In the genomic region with DNA sequence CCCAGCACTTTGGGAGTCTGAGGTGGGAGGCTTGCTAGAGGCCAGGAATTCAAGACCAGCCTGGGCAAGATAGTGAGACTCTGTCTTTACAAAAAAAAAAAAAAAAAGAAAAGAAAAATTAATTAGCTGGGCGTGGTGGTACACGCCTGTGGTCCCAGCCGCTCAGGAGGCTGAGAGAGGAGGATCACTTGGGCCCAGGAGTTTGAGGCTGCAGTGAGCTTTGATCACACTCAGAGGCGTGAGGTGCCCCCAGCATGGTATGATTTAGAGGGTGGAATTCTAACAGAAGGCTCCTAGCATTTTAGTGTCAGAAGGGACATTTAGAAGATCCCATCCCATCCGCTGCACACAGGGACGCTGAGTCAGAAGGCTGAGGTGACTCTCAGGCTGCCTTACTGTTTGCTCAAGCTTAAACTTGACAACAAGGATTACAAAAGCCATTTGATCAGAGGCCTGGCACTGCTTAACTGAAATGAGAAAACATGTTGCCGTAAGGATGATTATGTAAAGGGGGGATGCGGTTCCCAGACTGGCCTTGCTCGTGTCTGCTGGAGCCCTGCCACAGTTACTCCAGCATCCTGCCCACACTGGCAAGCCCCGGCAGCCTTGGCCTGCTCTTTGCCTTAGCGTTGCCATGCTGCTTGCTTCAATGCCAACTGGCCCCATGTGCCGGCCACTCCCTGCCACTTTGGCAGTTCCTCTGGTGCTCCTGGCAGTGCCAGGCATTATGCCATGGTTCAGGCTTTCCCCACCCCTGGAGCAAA, we compare ENCODE assay signal across 8 cellular contexts. TPM values are rescaled to one million over a fixed set of nuclear protein-coding genes. Genes with fewer than 3 reads are reported as not detected.
DNase-seq lines count a peak whose midpoint lies in the region; ATAC-seq and TF ChIP-seq lines count a peak whose summit lies in the region.

No MANE protein-coding gene starts in this region.

- H4K20me1 ChIP-seq in hepatocyte (ENCODE audit: insufficient read depth, poor library complexity, severe bottlenecking): no peaks in the 10 kb centered on the region

- ATAC-seq in GM21528 (IDR thresholded peaks at IDR 0.05; ENCODE audit: low FRiP score, unreplicated experiment): no peak
- ATAC-seq in HG03025 (IDR thresholded peaks at IDR 0.05; ENCODE audit: low FRiP score, unreplicated experiment): no peak

- H3K9me3 ChIP-seq in adrenal gland (replicated peaks in 1 of 3): no peaks in the 10 kb centered on the region
- no peaks in the 10 kb centered on the region for H3K9me3 ChIP-seq in hepatocyte (ENCODE audit: low read depth)
- no peaks in the 10 kb centered on the region for H3K9me3 ChIP-seq in stomach
- H3K9me3 ChIP-seq in BE2C: no peaks in the 10 kb centered on the region

- H3K4me2 ChIP-seq in hepatocyte: no peak overlapping the region

- no peaks in the 10 kb centered on the region for H3K27me3 ChIP-seq in adrenal gland
- H3K27me3 ChIP-seq in hepatocyte: no peaks in the 10 kb centered on the region
- no peaks in the 10 kb centered on the region for H3K27me3 ChIP-seq in stomach
- no peaks in the 10 kb centered on the region for H3K27me3 ChIP-seq in BE2C

- H2AFZ ChIP-seq in hepatocyte: no peak overlapping the region

- H3K9me3 Mint-ChIP-seq in HFFc6: no peaks in the 10 kb centered on the region

- TF ChIP-seq POLR2A in adrenal gland (IDR thresholded peaks at IDR 0.05) (peak in 1 of 2 donors; percentile 59), stomach (IDR thresholded peaks at IDR 0.05) (no peak)

- no peaks in the 10 kb centered on the region for H3K79me2 ChIP-seq in hepatocyte

- H3K4me1 ChIP-seq in adrenal gland (replicated peaks in 1 of 2) (peaks cover 2 to 19% of the 10 kb centered on the region in 2 donors), hepatocyte (ENCODE audit: insufficient read depth) (peaks cover 9% of the 10 kb centered on the region), stomach (peaks cover 0 to 29% (median 11%) of the 10 kb centered on the region in 4 donors), BE2C (no peaks in the 10 kb centered on the region)

- H3K36me3 ChIP-seq in adrenal gland (replicated peaks in 1 of 2): no peaks in the 10 kb centered on the region
- no peaks in the 10 kb centered on the region for H3K36me3 ChIP-seq in hepatocyte (replicated peaks; ENCODE audit: insufficient read depth, low read depth)
- no peaks in the 10 kb centered on the region for H3K36me3 ChIP-seq in stomach
- no peaks in the 10 kb centered on the region for H3K36me3 ChIP-seq in BE2C

- DNase-seq in HFFc6: peak; percentile 38
- peak; percentile 82 to 97 (median 94) for DNase-seq in adrenal gland
- DNase-seq in hepatocyte (ENCODE audit: low spot score): peak; percentile 28
- peak; percentile 48 for DNase-seq in stomach
- DNase-seq in HPDE6-E6E7 (ENCODE audit: extremely low spot score): no peak
- no peak for DNase-seq in BE2C

- H3K4me3 Mint-ChIP-seq in HFFc6: no peak overlapping the region

- intact Hi-C loops in adrenal gland (cut with DNase I) (no loop called here), stomach (cut with DNase I; ENCODE audit: low total_unique reads) (no loop called here)

- no peaks in the 10 kb centered on the region for H3K9me2 ChIP-seq in hepatocyte (replicated peaks; ENCODE audit: insufficient read depth)

- H3K4me3 ChIP-seq in adrenal gland (no peak overlapping the region), hepatocyte (no peak overlapping the region), stomach (no peak overlapping the region), BE2C (ENCODE audit: low read depth, low read length) (no peak overlapping the region)

- H3K27ac ChIP-seq in adrenal gland: peak overlapping the region; percentile 38 to 83 (median 56)
- no peak overlapping the region for H3K27ac ChIP-seq in hepatocyte
- no peak overlapping the region for H3K27ac ChIP-seq in stomach

- TF ChIP-seq CTCF in HFFc6 (IDR thresholded peaks at IDR 0.05) (no peak), adrenal gland (IDR thresholded peaks at IDR 0.05) (no peak), hepatocyte (IDR thresholded peaks at IDR 0.05; ENCODE audit: poor library complexity) (no peak), stomach (IDR thresholded peaks at IDR 0.05) (no peak), BE2C (IDR thresholded peaks at IDR 0.05; ENCODE audit: low read depth, low read length) (no peak)

- no peak overlapping the region for H3K27ac Mint-ChIP-seq in HFFc6

- WGBS in adrenal gland, 4 donors: 50 to 67% (median 55%) methylated on average over 11 to 12 of the region's 12 CpGs
- WGBS in hepatocyte (ENCODE audit: low lambda C conversion rate, missing lambda C conversion rate): 67% methylated on average over 12 of the region's 12 CpGs
- WGBS in stomach, 5 donors: 52 to 59% (median 54%) methylated on average over 12 of the region's 12 CpGs

- no peak for TF ChIP-seq EP300 in stomach (IDR thresholded peaks at IDR 0.05)

- no peaks in the 10 kb centered on the region for H3K36me3 Mint-ChIP-seq in HFFc6 (ENCODE audit: low read depth)

- H3K4me1 Mint-ChIP-seq in HFFc6 (ENCODE audit: low read depth): peaks cover 13% of the 10 kb centered on the region

- H3K27me3 Mint-ChIP-seq in HFFc6 (ENCODE audit: insufficient read depth): peaks cover 20% of the 10 kb centered on the region

RNA-seq across cellular contexts. Expression of gene SLC1A4, which starts 45.6 kb away (rescaled TPM):
- 10 to 100 TPM in 1 of 6 experiments, 1 to 10 TPM in 5; 7.2 to 10.3 (median 9.0) TPM for total RNA-seq in HFFc6 (2021; fragmentation: NEBNext Ultra II Directional; extraction: Animal tissue kit (Norgen Biotek cat#: 25700))
- total RNA-seq in adrenal gland: 100 to 1,000 TPM in 2 of 8 donors, 10 to 100 TPM in 6; 40.5 to 124 (median 60.0) TPM
- 100 to 1,000 TPM in 1 of 3 donors, 10 to 100 TPM in 2; 13.0 to 196 (median 15.3) TPM for polyA plus RNA-seq in adrenal gland
- 17.8 and 23.0 TPM in 2 replicates for total RNA-seq in hepatocyte
- 11.8 and 14.2 TPM in 2 replicates for polyA plus RNA-seq in hepatocyte
- total RNA-seq in stomach: 10 to 100 TPM in 2 of 5 donors, 1 to 10 TPM in 3; 1.3 to 30.1 (median 8.3) TPM
- 1 to 10 TPM; 2.7 to 6.5 (median 6.2) TPM for polyA plus RNA-seq in stomach
- polyA plus RNA-seq in BE2C (2012; ENCODE audit: insufficient read depth, insufficient read length, low read depth): 3.6 TPM

Comparison
In these comparisons a context has a peak if more than half of its experiments do, and no peak if none do; other contexts are left out.
1. DNase-seq: peak in HFFc6 (single experiment), adrenal gland (7 of 7), hepatocyte (single experiment) and stomach (single experiment); none in HPDE6-E6E7 (single experiment) and BE2C (single experiment).
2. H3K27ac ChIP-seq: peak in adrenal gland (5 of 5); none in hepatocyte (single experiment) and stomach (0 of 5).